13 cellular contexts compared by ENCODE assay signal in genomic region chr22:35446365-35446764, GRCh38. TPM values are rescaled to one million over a fixed set of nuclear protein-coding genes. Genes with fewer than 3 reads are reported as not detected.
A peak's percentile ranks its signal among the peaks of the same experiment; 100 is the strongest.
DNase-seq lines count a peak whose midpoint lies in the region; TF ChIP-seq lines count a peak whose summit lies in the region.
"Had no signal": no experiment of that assay in that cellular context is flagged by ENCODE, and none has a peak within 500 bp of the region (broad histone marks: within the 10 kb centered on the region; RNA-seq: fewer than 3 reads in every experiment).

No MANE protein-coding gene starts in this region.

- H3K9me3 ChIP-seq in right atrium auricular region = no peaks in the 10 kb centered on the region
- H3K9me3 ChIP-seq: upper lobe of left lung had no signal

- H3K27me3 Mint-ChIP-seq in endothelial cell (ENCODE audit: unreplicated experiment) = peaks cover 4% of the 10 kb centered on the region
- H3K27me3 Mint-ChIP-seq: activated naive CD4-positive, alpha-beta T cell treated with anti-CD3 and anti-CD28 coated beads, Interleukin-2, amount 10 ng/mL, durations not matched to agents 7 days and 5 days had no signal

- H3K4me3 ChIP-seq in right atrium auricular region = no peak overlapping the region
- H3K4me3 ChIP-seq: upper lobe of left lung had no signal

- H3K4me1 Mint-ChIP-seq in endothelial cell (ENCODE audit: unreplicated experiment) = no peaks in the 10 kb centered on the region

- intact Hi-C loops in posterior vena cava (cut with DNase I) = no loop called here

- no peaks in the 10 kb centered on the region for H3K9me3 Mint-ChIP-seq in endothelial cell (ENCODE audit: unreplicated experiment)
- H3K9me3 Mint-ChIP-seq: activated naive CD4-positive, alpha-beta T cell treated with anti-CD3 and anti-CD28 coated beads, Interleukin-2, amount 10 ng/mL, durations not matched to agents 7 days and 5 days had no signal

- H3K4me1 ChIP-seq in right atrium auricular region = no peaks in the 10 kb centered on the region

- H3K36me3 ChIP-seq in right atrium auricular region = no peaks in the 10 kb centered on the region
- H3K36me3 ChIP-seq: upper lobe of left lung had no signal

- H3K4me3 Mint-ChIP-seq in endothelial cell (ENCODE audit: unreplicated experiment) = no peak overlapping the region
- H3K4me3 Mint-ChIP-seq: activated naive CD4-positive, alpha-beta T cell treated with anti-CD3 and anti-CD28 coated beads, Interleukin-2, amount 10 ng/mL, durations not matched to agents 7 days and 5 days had no signal

- no peaks in the 10 kb centered on the region for H3K27me3 ChIP-seq in right atrium auricular region
- H3K27me3 ChIP-seq: upper lobe of left lung had no signal

- H3K36me3 Mint-ChIP-seq in endothelial cell (ENCODE audit: low read depth, unreplicated experiment) = no peaks in the 10 kb centered on the region

- H3K27ac ChIP-seq in right atrium auricular region = no peak overlapping the region
- H3K27ac ChIP-seq: upper lobe of left lung had no signal

- TF ChIP-seq CTCF in right atrium auricular region (IDR thresholded peaks at IDR 0.05) (no peak), endothelial cell (IDR thresholded peaks at IDR 0.05; ENCODE audit: unreplicated experiment) (no peak)

- no peak overlapping the region for H3K27ac Mint-ChIP-seq in endothelial cell (ENCODE audit: unreplicated experiment)

- DNase-seq in ELR (ENCODE audit: low read depth) = peak; percentile 98
- DNase-seq in T1000 (lab: John Stamatoyannopoulos, UW) = peak; percentile 70
- peak; percentile 43 for DNase-seq in fibroblast of the conjunctiva (ENCODE audit: low read depth)
- peak; percentile 78 for DNase-seq in renal cortical epithelial cell (ENCODE audit: low read depth)
- DNase-seq in NCI-H748 (lab: John Stamatoyannopoulos, UW; ENCODE audit: unreplicated experiment) = no peak
- no peak for DNase-seq in posterior vena cava (ENCODE audit: low spot score)
- DNase-seq in right atrium auricular region (ENCODE audit: low spot score) = no peak
- DNase-seq in endothelial cell (ENCODE audit: low spot score) = no peak
- DNase-seq: activated naive CD4-positive, alpha-beta T cell treated with anti-CD3 and anti-CD28 coated beads, Interleukin-2, amount 10 ng/mL, durations not matched to agents 7 days and 5 days; midbrain; NK-92 treated with Interleukin-12 subunit alpha and Interleukin-12 subunit beta, amount 100 ng/mL, for 24 hours; stimulated activated CD4-positive, alpha-beta T cell treated with anti-CD3 and anti-CD28 coated beads, Interleukin-4, amount 100 ng/mL, for 1 hour had no signal

RNA-seq across cellular contexts. Expression of gene MCM5, which starts 46.4 kb away (rescaled TPM):
- 11.4 and 43.6 TPM in 2 replicates for total RNA-seq in renal cortical epithelial cell
- total RNA-seq in posterior vena cava = 10 to 100 TPM; 15.2 to 17.3 TPM
- 1 to 10 TPM; 5.3 to 6.8 TPM for total RNA-seq in right atrium auricular region
- total RNA-seq in endothelial cell (ENCODE audit: unreplicated experiment) = 80.9 TPM

Comparison
In these comparisons a context has a peak if more than half of its experiments do, and no peak if none do; other contexts are left out.
1. DNase-seq: peak in ELR (single experiment), T1000 (single experiment), fibroblast of the conjunctiva (single experiment) and renal cortical epithelial cell (single experiment); none in NCI-H748 (single experiment), posterior vena cava (single experiment), right atrium auricular region (single experiment) and endothelial cell (single experiment).